ENCODE assay signal across 34 cellular contexts in the genomic region with DNA sequence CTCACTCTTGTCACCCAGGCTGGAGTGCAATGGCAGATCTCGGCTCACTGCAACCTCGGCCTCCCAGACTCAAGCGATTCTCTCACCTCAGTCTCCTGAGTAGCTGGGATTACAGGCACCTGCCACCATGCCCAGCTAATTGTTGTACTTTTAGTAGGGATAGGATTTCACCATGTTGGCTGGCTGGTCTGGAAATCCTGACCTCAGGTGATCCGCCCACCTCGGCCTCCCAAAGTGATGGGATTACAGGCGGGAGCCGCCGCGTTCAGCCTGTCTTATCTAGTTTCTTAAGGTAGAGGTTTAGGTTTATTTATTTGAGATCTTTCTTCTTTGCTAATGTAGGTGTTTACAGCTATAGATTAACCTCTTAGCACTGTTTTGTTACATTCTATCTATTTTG.
"Had no signal": no experiment of that assay in that cellular context is flagged by ENCODE, and none has a peak within 500 bp of the region (broad histone marks: within the 10 kb centered on the region; RNA-seq: fewer than 3 reads in every experiment).

No MANE protein-coding gene starts in this region.

- H3K27ac Mint-ChIP-seq: activated CD4-positive, alpha-beta memory T cell treated with anti-CD3 and anti-CD28 coated beads, Interleukin-2, amount 10 ng/mL, durations not matched to agents 7 days and 5 days; activated CD4-positive, alpha-beta T cell treated with anti-CD3 and anti-CD28 coated beads for 36 hours; activated CD4-positive, alpha-beta T cell treated with anti-CD3 and anti-CD28 coated beads, Interleukin-2, amount 10 ng/mL, durations not matched to agents 7 days and 5 days; activated CD8-positive, alpha-beta memory T cell treated with anti-CD3 and anti-CD28 coated beads, Interleukin-2, amount 10 ng/mL, durations not matched to agents 7 days and 5 days; activated CD8-positive, alpha-beta T cell treated with anti-CD3 and anti-CD28 coated beads, Interleukin-2, amount 10 ng/mL, durations not matched to agents 7 days and 5 days; activated naive CD4-positive, alpha-beta T cell treated with anti-CD3 and anti-CD28 coated beads, Interleukin-2, amount 10 ng/mL, durations not matched to agents 7 days and 5 days; activated naive CD4-positive, alpha-beta T cell treated with anti-CD3 and anti-CD28 coated beads, Interleukin-2, amount 50 U/mL, for 24 hours; activated naive CD8-positive, alpha-beta T cell; activated naive CD8-positive, alpha-beta T cell treated with anti-CD3 and anti-CD28 coated beads, Interleukin-2, amount 10 ng/mL, durations not matched to agents 7 days and 5 days; activated naive CD8-positive, alpha-beta T cell treated with anti-CD3 and anti-CD28 coated beads, Interleukin-2, amount 50 U/mL, for 24 hours; activated T-helper 2 cell treated with anti-CD3 and anti-CD28 coated beads, Interferon-gamma antibody, Interleukin-2, Interleukin-4, amounts not matched to agents 10 μg/mL and 5 μg/mL and 100 μg/mL, durations not matched to agents 14 hours and 24 hours and 36 hours; T-cell; T-helper 17 cell; WTC11 had no signal

- FAIRE-seq: TTC549 had no signal

- H3K27me3 ChIP-seq: ascending aorta, body of pancreas, brain microvascular endothelial cell, breast epithelium had no signal

- H3K27ac ChIP-seq: ascending aorta, body of pancreas, brain microvascular endothelial cell, breast epithelium, VCaP had no signal

- H3K4me3 ChIP-seq: ascending aorta, body of pancreas, breast epithelium had no signal

- H3K27me3 Mint-ChIP-seq: activated CD4-positive, alpha-beta memory T cell treated with anti-CD3 and anti-CD28 coated beads, Interleukin-2, amount 10 ng/mL, durations not matched to agents 7 days and 5 days; activated CD4-positive, alpha-beta T cell treated with anti-CD3 and anti-CD28 coated beads for 36 hours; activated CD4-positive, alpha-beta T cell treated with anti-CD3 and anti-CD28 coated beads, Interleukin-2, amount 10 ng/mL, durations not matched to agents 7 days and 5 days; activated CD8-positive, alpha-beta memory T cell treated with anti-CD3 and anti-CD28 coated beads, Interleukin-2, amount 10 ng/mL, durations not matched to agents 7 days and 5 days; activated naive CD4-positive, alpha-beta T cell treated with anti-CD3 and anti-CD28 coated beads, Interleukin-2, amount 10 ng/mL, durations not matched to agents 7 days and 5 days; activated naive CD4-positive, alpha-beta T cell treated with anti-CD3 and anti-CD28 coated beads, Interleukin-2, amount 50 U/mL, for 24 hours; activated naive CD8-positive, alpha-beta T cell; activated naive CD8-positive, alpha-beta T cell treated with anti-CD3 and anti-CD28 coated beads, Interleukin-2, amount 10 ng/mL, durations not matched to agents 7 days and 5 days; activated naive CD8-positive, alpha-beta T cell treated with anti-CD3 and anti-CD28 coated beads, Interleukin-2, amount 50 U/mL, for 24 hours; T-cell; T-helper 17 cell had no signal

- H3K4me1 Mint-ChIP-seq: activated CD4-positive, alpha-beta memory T cell treated with anti-CD3 and anti-CD28 coated beads, Interleukin-2, amount 10 ng/mL, durations not matched to agents 7 days and 5 days; activated CD4-positive, alpha-beta T cell treated with anti-CD3 and anti-CD28 coated beads for 36 hours; activated CD4-positive, alpha-beta T cell treated with anti-CD3 and anti-CD28 coated beads, Interleukin-2, amount 10 ng/mL, durations not matched to agents 7 days and 5 days; activated CD8-positive, alpha-beta memory T cell treated with anti-CD3 and anti-CD28 coated beads, Interleukin-2, amount 10 ng/mL, durations not matched to agents 7 days and 5 days; activated naive CD4-positive, alpha-beta T cell treated with anti-CD3 and anti-CD28 coated beads, Interleukin-2, amount 10 ng/mL, durations not matched to agents 7 days and 5 days; activated naive CD4-positive, alpha-beta T cell treated with anti-CD3 and anti-CD28 coated beads, Interleukin-2, amount 50 U/mL, for 24 hours; activated naive CD8-positive, alpha-beta T cell treated with anti-CD3 and anti-CD28 coated beads, Interleukin-2, amount 10 ng/mL, durations not matched to agents 7 days and 5 days; activated naive CD8-positive, alpha-beta T cell treated with anti-CD3 and anti-CD28 coated beads, Interleukin-2, amount 50 U/mL, for 24 hours; T-cell; T-helper 17 cell; WTC11 had no signal

- H3K36me3 ChIP-seq: ascending aorta, brain microvascular endothelial cell, breast epithelium had no signal

- H3K4me1 ChIP-seq: ascending aorta, body of pancreas, breast epithelium had no signal

- DNase-seq: activated CD4-positive, alpha-beta memory T cell treated with anti-CD3 and anti-CD28 coated beads, Interleukin-2, amount 10 ng/mL, durations not matched to agents 7 days and 5 days; activated CD4-positive, alpha-beta T cell treated with anti-CD3 and anti-CD28 coated beads for 1 hour; activated CD4-positive, alpha-beta T cell treated with anti-CD3 and anti-CD28 coated beads for 36 hours; activated CD4-positive, alpha-beta T cell treated with anti-CD3 and anti-CD28 coated beads for 48 hours; activated CD4-positive, alpha-beta T cell treated with anti-CD3 and anti-CD28 coated beads, Interleukin-2, amount 10 ng/mL, durations not matched to agents 7 days and 5 days; activated CD4-positive, alpha-beta T cell treated with anti-CD3 and anti-CD28 coated beads, Interleukin-2, amount 50 U/mL, for 48 hours; activated CD4-positive, CD25-positive, alpha-beta regulatory T cell; activated CD8-positive, alpha-beta memory T cell treated with anti-CD3 and anti-CD28 coated beads for 24 hours; activated CD8-positive, alpha-beta memory T cell treated with anti-CD3 and anti-CD28 coated beads, Interleukin-2, amount 10 ng/mL, durations not matched to agents 7 days and 5 days; activated CD8-positive, alpha-beta memory T cell treated with anti-CD3 and anti-CD28 coated beads, Interleukin-2, amount 50 U/mL, for 48 hours; activated CD8-positive, alpha-beta T cell treated with anti-CD3 and anti-CD28 coated beads, Interleukin-2, amount 10 ng/mL, durations not matched to agents 7 days and 5 days; activated effector memory CD4-positive, alpha-beta T cell treated with Interleukin-2 at 50 U/mL for 16 hours; activated gamma-delta T cell; activated naive CD4-positive, alpha-beta T cell treated with anti-CD3 and anti-CD28 coated beads, Interleukin-2, amount 10 ng/mL, durations not matched to agents 7 days and 5 days; activated naive CD4-positive, alpha-beta T cell treated with Interleukin-2 at 50 U/mL for 16 hours; activated naive CD8-positive, alpha-beta T cell treated with anti-CD3 and anti-CD28 coated beads, Interleukin-2, amount 10 ng/mL, durations not matched to agents 7 days and 5 days; activated naive CD8-positive, alpha-beta T cell treated with anti-CD3 and anti-CD28 coated beads, Interleukin-2, amount 50 U/mL, for 24 hours; activated T-cell treated with anti-CD3 and anti-CD28 coated beads, Interleukin-2, amount 50 U/mL, for 4 hours; amygdala; anterior cingulate cortex; body of pancreas; brain microvascular endothelial cell; central memory CD4-positive, alpha-beta T cell; T-cell; T-helper 17 cell had no signal

- H3K4me3 Mint-ChIP-seq: activated CD4-positive, alpha-beta memory T cell treated with anti-CD3 and anti-CD28 coated beads, Interleukin-2, amount 10 ng/mL, durations not matched to agents 7 days and 5 days; activated CD4-positive, alpha-beta T cell treated with anti-CD3 and anti-CD28 coated beads for 36 hours; activated CD4-positive, alpha-beta T cell treated with anti-CD3 and anti-CD28 coated beads, Interleukin-2, amount 10 ng/mL, durations not matched to agents 7 days and 5 days; activated CD8-positive, alpha-beta memory T cell treated with anti-CD3 and anti-CD28 coated beads, Interleukin-2, amount 10 ng/mL, durations not matched to agents 7 days and 5 days; activated CD8-positive, alpha-beta T cell treated with anti-CD3 and anti-CD28 coated beads, Interleukin-2, amount 10 ng/mL, durations not matched to agents 7 days and 5 days; activated naive CD4-positive, alpha-beta T cell treated with anti-CD3 and anti-CD28 coated beads, Interleukin-2, amount 10 ng/mL, durations not matched to agents 7 days and 5 days; activated naive CD4-positive, alpha-beta T cell treated with anti-CD3 and anti-CD28 coated beads, Interleukin-2, amount 50 U/mL, for 24 hours; activated naive CD8-positive, alpha-beta T cell; activated naive CD8-positive, alpha-beta T cell treated with anti-CD3 and anti-CD28 coated beads, Interleukin-2, amount 10 ng/mL, durations not matched to agents 7 days and 5 days; activated naive CD8-positive, alpha-beta T cell treated with anti-CD3 and anti-CD28 coated beads, Interleukin-2, amount 50 U/mL, for 24 hours; activated T-cell treated with anti-CD3 and anti-CD28 coated beads, Interleukin-2, amount 50 U/mL, for 4 hours; T-cell; T-helper 17 cell; WTC11 had no signal

- H3K36me3 Mint-ChIP-seq: activated CD8-positive, alpha-beta memory T cell treated with anti-CD3 and anti-CD28 coated beads, Interleukin-2, amount 10 ng/mL, durations not matched to agents 7 days and 5 days; activated naive CD4-positive, alpha-beta T cell treated with anti-CD3 and anti-CD28 coated beads, Interleukin-2, amount 10 ng/mL, durations not matched to agents 7 days and 5 days; activated naive CD4-positive, alpha-beta T cell treated with anti-CD3 and anti-CD28 coated beads, Interleukin-2, amount 50 U/mL, for 24 hours; activated naive CD8-positive, alpha-beta T cell; activated naive CD8-positive, alpha-beta T cell treated with anti-CD3 and anti-CD28 coated beads, Interleukin-2, amount 10 ng/mL, durations not matched to agents 7 days and 5 days; T-cell; WTC11 had no signal

- H3K9me3 ChIP-seq: ascending aorta, body of pancreas, breast epithelium had no signal

- H3K9me3 Mint-ChIP-seq: activated CD4-positive, alpha-beta T cell treated with anti-CD3 and anti-CD28 coated beads, Interleukin-2, amount 10 ng/mL, durations not matched to agents 7 days and 5 days; WTC11 had no signal

- ATAC-seq: activated CD4-positive, alpha-beta T cell treated with anti-CD3 and anti-CD28 coated beads for 36 hours; activated CD4-positive, CD25-positive, alpha-beta regulatory T cell treated with anti-CD3 and anti-CD28 coated beads, Interleukin-2, amount 50 U/mL, for 24 hours; activated CD8-positive, alpha-beta memory T cell treated with anti-CD3 and anti-CD28 coated beads, Interleukin-2, amount 10 ng/mL, durations not matched to agents 7 days and 5 days; activated CD8-positive, alpha-beta T cell treated with anti-CD3 and anti-CD28 coated beads, Interleukin-2, amount 10 ng/mL, durations not matched to agents 7 days and 5 days; activated naive CD8-positive, alpha-beta T cell treated with anti-CD3 and anti-CD28 coated beads, Interleukin-2, amount 50 U/mL, for 24 hours; activated T-cell treated with anti-CD3 and anti-CD28 coated beads, Interleukin-2, amount 50 U/mL, for 4 hours; body of pancreas; T-cell; T-helper 17 cell; WTC11 had no signal
